17 cellular contexts compared by ENCODE assay signal in the genomic region with DNA sequence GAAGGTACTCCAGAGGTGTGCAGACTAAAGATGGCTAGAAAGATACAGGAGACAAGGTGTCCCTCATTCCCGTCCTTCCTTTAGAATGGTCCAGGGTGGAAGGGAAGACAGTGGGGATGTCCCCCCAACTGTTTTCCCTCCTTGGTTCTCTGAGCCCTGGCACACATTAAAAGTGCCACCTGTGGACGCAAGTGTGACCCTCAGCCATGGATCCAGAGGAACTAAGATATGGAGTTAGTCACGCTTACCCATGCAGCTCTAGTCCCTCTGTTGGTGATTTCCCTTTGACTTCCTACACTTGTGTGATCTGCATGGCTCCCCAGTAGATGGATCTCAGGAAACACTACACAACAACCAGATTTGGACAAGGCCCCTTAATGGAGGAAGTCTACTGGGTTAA.
DNase-seq lines count a peak whose midpoint lies in the region; ATAC-seq and TF ChIP-seq lines count a peak whose summit lies in the region.
"Had no signal": no experiment of that assay in that cellular context is flagged by ENCODE, and none has a peak within 500 bp of the region (broad histone marks: within the 10 kb centered on the region; RNA-seq: fewer than 3 reads in every experiment).

No MANE protein-coding gene starts in this region.

- H3K4me1 ChIP-seq in stomach = no peaks in the 10 kb centered on the region
- H3K4me1 ChIP-seq: SJCRH30, tibial nerve had no signal

- intact Hi-C loops in stomach (cut with DNase I; ENCODE audit: low total_unique reads) = no loop called here

- H3K4me3 ChIP-seq in NB4 (ENCODE audit: low read depth, low read length) (no peak overlapping the region), choroid plexus epithelial cell (ENCODE audit: low read depth, low read length) (no peak overlapping the region), stomach (no peak overlapping the region)
- H3K4me3 ChIP-seq: SJCRH30, tibial nerve had no signal

- H3K9me3 Mint-ChIP-seq in activated T-cell treated with anti-CD3 and anti-CD28 coated beads, Interleukin-2, amount 50 U/mL, for 4 hours = peaks cover 58% of the 10 kb centered on the region

- 74 to 86% (median 83%) methylated on average over 3 of the region's 3 CpGs for WGBS in stomach, 5 donors

- DNase-seq in EH (ENCODE audit: low read depth) (peak; percentile 3), NB4 (ENCODE audit: low read depth) (peak; percentile 30), choroid plexus epithelial cell (ENCODE audit: low read depth) (peak; percentile 17), iPS-NIHi11 (ENCODE audit: low spot score) (peak; percentile 11), stomach (no peak), COR-L47 (lab: John Stamatoyannopoulos, UW) (no peak), NCI-H128 (lab: John Stamatoyannopoulos, UW; ENCODE audit: unreplicated experiment) (no peak)
- no peak for DNase-seq in activated T-cell treated with anti-CD3 and anti-CD28 coated beads, Interleukin-2, amount 50 U/mL, for 4 hours
- DNase-seq: activated CD4-positive, alpha-beta memory T cell treated with anti-CD3 and anti-CD28 coated beads for 36 hours; activated naive CD4-positive, alpha-beta T cell treated with Interleukin-2 at 50 U/mL for 16 hours; NCI-H1417 treated with DMSO at 0.1 percent for 48 hours; NCI-H774 had no signal

- no peaks in the 10 kb centered on the region for H3K4me1 Mint-ChIP-seq in activated T-cell treated with anti-CD3 and anti-CD28 coated beads, Interleukin-2, amount 50 U/mL, for 4 hours (ENCODE audit: low read depth)
- H3K4me1 Mint-ChIP-seq: CD4-positive, CD25-positive, alpha-beta regulatory T cell; stimulated activated memory B cell treated with anti-CD40 and anti-IgM and Interleukin-4, amounts not matched to agents 10 μg/mL and 1 μg/mL and 100 μg/mL, for 72 hours; WTC11 had no signal

- TF ChIP-seq EP300 in stomach (IDR thresholded peaks at IDR 0.05) = no peak

- TF ChIP-seq POLR2A in NB4 (IDR thresholded peaks at IDR 0.05; ENCODE audit: extremely low read depth, insufficient read length) = no peak
- no peak for TF ChIP-seq POLR2A in stomach (IDR thresholded peaks at IDR 0.05)

- H3K36me3 Mint-ChIP-seq in activated T-cell treated with anti-CD3 and anti-CD28 coated beads, Interleukin-2, amount 50 U/mL, for 4 hours (ENCODE audit: insufficient read depth) = peaks cover 3% of the 10 kb centered on the region

- no peak overlapping the region for H3K4me3 Mint-ChIP-seq in activated T-cell treated with anti-CD3 and anti-CD28 coated beads, Interleukin-2, amount 50 U/mL, for 4 hours
- H3K4me3 Mint-ChIP-seq: activated CD4-positive, alpha-beta memory T cell treated with anti-CD3 and anti-CD28 coated beads for 36 hours; CD4-positive, CD25-positive, alpha-beta regulatory T cell; stimulated activated memory B cell treated with anti-CD40 and anti-IgM and Interleukin-4, amounts not matched to agents 10 μg/mL and 1 μg/mL and 100 μg/mL, for 72 hours; WTC11 had no signal

- TF ChIP-seq CTCF in NB4 (IDR thresholded peaks at IDR 0.05; ENCODE audit: low read depth, low read length) = no peak
- TF ChIP-seq CTCF in choroid plexus epithelial cell (conservative IDR thresholded peaks at IDR 0.05; ENCODE audit: low read depth, low read length) = no peak
- no peak for TF ChIP-seq CTCF in stomach (IDR thresholded peaks at IDR 0.05)

- H3K9me3 ChIP-seq in stomach = peaks cover 25 to 85% (median 74%) of the 10 kb centered on the region in 4 donors

- H3K27me3 ChIP-seq in stomach = no peaks in the 10 kb centered on the region
- H3K27me3 ChIP-seq: SJCRH30, tibial nerve had no signal

- ATAC-seq in activated T-cell treated with anti-CD3 and anti-CD28 coated beads, Interleukin-2, amount 50 U/mL, for 4 hours = no peak
- ATAC-seq: stimulated activated memory B cell treated with anti-CD40 and anti-IgM and Interleukin-4, amounts not matched to agents 10 μg/mL and 1 μg/mL and 100 μg/mL, for 72 hours had no signal

- H3K36me3 ChIP-seq in stomach = no peaks in the 10 kb centered on the region
- H3K36me3 ChIP-seq: SJCRH30, tibial nerve had no signal

- no peaks in the 10 kb centered on the region for H3K27me3 Mint-ChIP-seq in activated T-cell treated with anti-CD3 and anti-CD28 coated beads, Interleukin-2, amount 50 U/mL, for 4 hours (ENCODE audit: low read depth)

- H3K27ac ChIP-seq in stomach = no peak overlapping the region
- H3K27ac ChIP-seq: SJCRH30, tibial nerve had no signal

Comparison
In these comparisons a context has a peak if more than half of its experiments do, and no peak if none do; other contexts are left out.
1. DNase-seq: peak in EH (single experiment), NB4 (single experiment), choroid plexus epithelial cell (single experiment) and iPS-NIHi11 (single experiment); none in stomach (single experiment), COR-L47 (single experiment), activated T-cell treated with anti-CD3 and anti-CD28 coated beads, Interleukin-2, amount 50 U/mL, for 4 hours (single experiment) and NCI-H128 (single experiment).